In genomic region chr19:7099597-7099921, GRCh38 we compare ENCODE assay signal across 1 cellular context.
A peak's percentile ranks its signal among the peaks of the same experiment; 100 is the strongest.
TF ChIP-seq lines count a peak whose summit lies in the region.

No MANE protein-coding gene starts in this region.

TF ChIP-seq in endothelial cell of umbilical vein, 7 proteins besides CTCF, POLR2A, EP300 and RAD21:
- TF ChIP-seq POLR2AphosphoS5 (IDR thresholded peaks at IDR 0.05; ENCODE audit: insufficient read depth, low read depth, low read length) (peak; percentile 6), MAX (IDR thresholded peaks at IDR 0.05; ENCODE audit: insufficient read depth, insufficient read length) (no peak), EZH2 (IDR thresholded peaks at IDR 0.05; ENCODE audit: borderline replicate concordance, low read depth, low read length, severe bottlenecking) (no peak)
